5 cellular contexts compared by ENCODE assay signal in genomic region chr4:93740890-93741289, GRCh38.
"Had no signal": no experiment of that assay in that cellular context is flagged by ENCODE, and none has a peak within 500 bp of the region (broad histone marks: within the 10 kb centered on the region; RNA-seq: fewer than 3 reads in every experiment).

No MANE protein-coding gene starts in this region.

- FAIRE-seq: G401.6, GM12892, GM18507 had no signal

- DNase-seq: GDM1, GF-D8 had no signal
